ENCODE assay signal across 13 cellular contexts in the genomic region with DNA sequence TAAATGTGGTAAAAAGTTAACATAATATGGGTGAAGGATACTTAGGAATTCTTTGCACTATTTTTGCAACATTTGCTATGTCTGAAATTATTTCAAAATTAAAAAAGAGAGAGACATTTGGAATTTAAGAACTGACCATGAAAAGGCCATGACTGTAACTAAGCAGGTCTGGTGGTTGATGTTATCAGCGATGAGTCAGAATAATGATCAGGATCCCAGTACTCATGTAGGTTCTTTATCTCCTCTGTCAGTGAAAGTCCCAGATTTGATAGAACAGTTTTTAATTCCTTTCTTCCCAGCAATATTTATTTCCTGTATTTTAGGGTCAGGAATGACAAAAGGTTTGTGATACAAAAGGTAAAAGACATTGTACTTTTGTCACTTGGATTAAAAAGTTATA.
"Had no signal": no experiment of that assay in that cellular context is flagged by ENCODE, and none has a peak within 500 bp of the region (broad histone marks: within the 10 kb centered on the region; RNA-seq: fewer than 3 reads in every experiment).

No MANE protein-coding gene starts in this region.

- H3K4me1 ChIP-seq: body of pancreas, esophagus muscularis mucosa, gastroesophageal sphincter, pancreas had no signal

- H3K4me3 Mint-ChIP-seq: activated T-cell treated with anti-CD3 and anti-CD28 coated beads, Interleukin-2, amount 50 U/mL, for 72 hours; neural crest cell; stimulated activated naive CD8-positive, alpha-beta T cell treated with anti-CD3 and anti-CD28 coated beads, Interleukin-15, amount 100 ng/mL, for 72 hours had no signal

- H3K27me3 Mint-ChIP-seq: stimulated activated naive CD8-positive, alpha-beta T cell treated with anti-CD3 and anti-CD28 coated beads, Interleukin-15, amount 100 ng/mL, for 72 hours had no signal

- H3K27ac Mint-ChIP-seq: activated T-cell treated with anti-CD3 and anti-CD28 coated beads, Interleukin-2, amount 50 U/mL, for 72 hours; stimulated activated naive CD8-positive, alpha-beta T cell treated with anti-CD3 and anti-CD28 coated beads, Interleukin-15, amount 100 ng/mL, for 72 hours had no signal

- H3K27ac ChIP-seq: body of pancreas, dorsolateral prefrontal cortex, esophagus muscularis mucosa, gastroesophageal sphincter, pancreas, thoracic aorta had no signal

- ATAC-seq: activated T-cell treated with anti-CD3 and anti-CD28 coated beads, Interleukin-2, amount 50 U/mL, for 72 hours; body of pancreas; gastroesophageal sphincter; left ventricle myocardium superior; pancreas; stimulated activated naive CD8-positive, alpha-beta T cell treated with anti-CD3 and anti-CD28 coated beads, Interleukin-15, amount 100 ng/mL, for 72 hours had no signal

- H3K4me1 Mint-ChIP-seq: stimulated activated naive CD8-positive, alpha-beta T cell treated with anti-CD3 and anti-CD28 coated beads, Interleukin-15, amount 100 ng/mL, for 72 hours had no signal

- H3K4me3 ChIP-seq: body of pancreas, dorsolateral prefrontal cortex, esophagus muscularis mucosa, gastroesophageal sphincter, pancreas, thoracic aorta had no signal

- H3K9me3 Mint-ChIP-seq: activated T-cell treated with anti-CD3 and anti-CD28 coated beads, Interleukin-2, amount 50 U/mL, for 72 hours; neural crest cell; stimulated activated naive CD8-positive, alpha-beta T cell treated with anti-CD3 and anti-CD28 coated beads, Interleukin-15, amount 100 ng/mL, for 72 hours had no signal

- H3K36me3 ChIP-seq: esophagus muscularis mucosa, gastroesophageal sphincter, pancreas, thoracic aorta had no signal

- H3K27me3 ChIP-seq: body of pancreas, gastroesophageal sphincter, pancreas had no signal

- DNase-seq: activated CD4-positive, alpha-beta T cell treated with anti-CD3 and anti-CD28 coated beads, Interleukin-2, amount 50 U/mL, for 48 hours; activated CD4-positive, CD25-positive, alpha-beta regulatory T cell treated with anti-CD3 and anti-CD28 coated beads, Interleukin-2, amount 50 U/mL, for 72 hours; activated T-cell treated with anti-CD3 and anti-CD28 coated beads, Interleukin-2, amount 50 U/mL, for 72 hours; body of pancreas; dorsolateral prefrontal cortex; left ventricle myocardium superior; pancreas; stimulated activated CD4-positive, alpha-beta T cell treated with anti-CD3 and anti-CD28 coated beads, Interleukin-4, amount 100 ng/mL, for 4 hours; stimulated activated naive CD8-positive, alpha-beta T cell treated with anti-CD3 and anti-CD28 coated beads, Interleukin-15, amount 100 ng/mL, for 72 hours had no signal
